Comparison of ENCODE assay signal across 8 cellular contexts in genomic region chr9:106862946-106863740, GRCh38. TPM values are rescaled to one million over a fixed set of nuclear protein-coding genes. Genes with fewer than 3 reads are reported as not detected.
DNase-seq lines count a peak whose midpoint lies in the region; ATAC-seq, FAIRE-seq and TF ChIP-seq lines count a peak whose summit lies in the region.

TSS of gene ZNF462 (plus strand) at chr9:106863166. CDS start at chr9:106923384, 60,218 bp downstream.

- 0 to 1% methylated on average over 15 to 21 of the region's 29 CpGs for WGBS in mesodermal cell (ENCODE audit: insufficient coverage in 2 of 2), 2 experiments
- WGBS in tibial nerve, 2 donors = 0 to 1% methylated on average over 29 of the region's 29 CpGs

- no peaks in the 10 kb centered on the region for H3K36me3 ChIP-seq in endothelial cell of umbilical vein (ENCODE audit: control insufficient read depth in 2 of 2, extremely low read depth in 1 of 2, insufficient read depth in 2 of 2, low read length in 2 of 2)
- peaks cover 3% of the 10 kb centered on the region for H3K36me3 ChIP-seq in mesodermal cell (ENCODE audit: control insufficient read depth, insufficient read depth, low read length)
- no peaks in the 10 kb centered on the region for H3K36me3 ChIP-seq in tibial nerve

- peaks cover 17% of the 10 kb centered on the region for H3K4me1 ChIP-seq in endothelial cell of umbilical vein (ENCODE audit: control insufficient read depth, extremely low read depth, insufficient read depth, low read length)
- H3K4me1 ChIP-seq in mesodermal cell (ENCODE audit: control insufficient read depth, insufficient read depth, low read length, poor library complexity, severe bottlenecking) = peaks cover 9% of the 10 kb centered on the region
- H3K4me1 ChIP-seq in tibial nerve = peaks cover 0 to 39% (median 15%) of the 10 kb centered on the region in 4 donors

- no peak for DNase-seq in CD4-positive, alpha-beta T cell
- DNase-seq in HTR-8/SVneo (ENCODE audit: insufficient read length, low spot score) = peak; percentile 33
- DNase-seq in SKM-1 (lab: John Stamatoyannopoulos, UW; ENCODE audit: unreplicated experiment) = peak; percentile 24
- peak; percentile 66 for DNase-seq in endothelial cell of umbilical vein (ENCODE audit: low read depth, low spot score)
- DNase-seq in tibial nerve (ENCODE audit: low spot score in 2 of 2) = peak; percentile 27 to 55
- DNase-seq in DMS114 treated with DMSO at 0.1 percent for 48 hours (lab: John Stamatoyannopoulos, UW; ENCODE audit: unreplicated experiment) = no peak

- POLR2A ChIA-PET in CD4-positive, alpha-beta T cell (lab: Charles Lee) = no interaction called here
- POLR2A ChIA-PET in endothelial cell of umbilical vein (lab: Charles Lee) = interaction anchor here (0.6 to 1.2 kb wide), 2 partner anchors 10 to 16 kb away, joined by 4 to 6 read pairs; no protein-coding TSS in a partner anchor

- H3K9me3 Mint-ChIP-seq in CD4-positive, alpha-beta T cell = no peaks in the 10 kb centered on the region

- no peak within 1 kb of the TSS for H3K27ac Mint-ChIP-seq in CD4-positive, alpha-beta T cell

- TF ChIP-seq POLR2A in endothelial cell of umbilical vein (IDR thresholded peaks at IDR 0.05; ENCODE audit: low read depth, low read length) = peak; percentile 74
- peak; percentile 16 to 21 for TF ChIP-seq POLR2A in tibial nerve (IDR thresholded peaks at IDR 0.05)

- peaks cover 30% of the 10 kb centered on the region for H3K4me1 Mint-ChIP-seq in CD4-positive, alpha-beta T cell (ENCODE audit: low read depth)

- H3K79me2 ChIP-seq in endothelial cell of umbilical vein (ENCODE audit: control insufficient read depth, insufficient read depth, low read length) = no peaks in the 10 kb centered on the region

- no peak within 1 kb of the TSS for H3K27ac ChIP-seq in CD4-positive, alpha-beta T cell (ENCODE audit: low read depth, low read length)
- H3K27ac ChIP-seq in endothelial cell of umbilical vein (ENCODE audit: insufficient read depth, low read depth, low read length) (peak within 1 kb of the TSS; percentile 54), mesodermal cell (ENCODE audit: low read depth, low read length, severe bottlenecking) (peak within 1 kb of the TSS; percentile 89), tibial nerve (peak within 1 kb of the TSS; percentile 70 to 93 (median 84))

- FAIRE-seq in HTR-8/SVneo (lab: Jason Lieb, UNC) = peak; percentile 89
- peak; percentile 55 for FAIRE-seq in endothelial cell of umbilical vein (lab: Jason Lieb, UNC)

- H3K9me1 ChIP-seq in endothelial cell of umbilical vein (replicated peaks; ENCODE audit: control insufficient read depth, extremely low read depth, insufficient read depth, low read length) = no peaks in the 10 kb centered on the region

- peak within 1 kb of the TSS; percentile 98 for H2AFZ ChIP-seq in endothelial cell of umbilical vein (ENCODE audit: low read depth, low read length)

- BruUV-seq in endothelial cell of umbilical vein (replicated peaks; lab: Mats Ljungman, UMichigan) = no TSS peak

- no peak for ATAC-seq in CD4-positive, alpha-beta T cell (ENCODE audit: poor library complexity)
- no peak for ATAC-seq in HG03460 (IDR thresholded peaks at IDR 0.05; ENCODE audit: unreplicated experiment)

- intact Hi-C loops in CD4-positive, alpha-beta T cell (cut with DNase I, micrococcal nuclease) = no loop called here
- intact Hi-C loops in endothelial cell of umbilical vein (cut with micrococcal nuclease) = loop anchor here (1.0 to 5.0 kb wide), 7 partner anchors 99 to 1021 kb away; partner anchors contain the start of gene RAD23B

- H3K4me3 ChIP-seq in endothelial cell of umbilical vein (replicated peaks in 1 of 3; ENCODE audit: insufficient read depth in 1 of 3, low read depth in 1 of 3, low read length in 3 of 3) (peak within 1 kb of the TSS; percentile 69 to 97 (median 97)), mesodermal cell (ENCODE audit: extremely low read depth, insufficient read depth, low read length, poor library complexity, severe bottlenecking) (peak within 1 kb of the TSS; percentile 75), tibial nerve (peak within 1 kb of the TSS; percentile 57 to 86 (median 69))

- peak within 1 kb of the TSS; percentile 83 for H3K4me3 Mint-ChIP-seq in CD4-positive, alpha-beta T cell

- peaks cover 80% of the 10 kb centered on the region for H3K27me3 Mint-ChIP-seq in CD4-positive, alpha-beta T cell

- no peak for TF ChIP-seq CTCF in CD4-positive, alpha-beta T cell (IDR thresholded peaks at IDR 0.05)
- no peak for TF ChIP-seq CTCF in endothelial cell of umbilical vein (IDR thresholded peaks at IDR 0.05; ENCODE audit: extremely low read depth in 1 of 2, insufficient read depth in 1 of 2, low read depth in 1 of 2, low read length in 2 of 2)
- peak in 4 of 5 experiments; percentile 61 to 100 (median 96) for TF ChIP-seq CTCF in tibial nerve (IDR thresholded peaks at IDR 0.05)

- H3K36me3 Mint-ChIP-seq in CD4-positive, alpha-beta T cell (ENCODE audit: low read depth) = no peaks in the 10 kb centered on the region

- peak within 1 kb of the TSS; percentile 83 for H3K9ac ChIP-seq in endothelial cell of umbilical vein (replicated peaks; ENCODE audit: extremely low read depth, insufficient read depth, low read length)

- peak in 1 of 2 donors; percentile 33 for TF ChIP-seq EP300 in tibial nerve (IDR thresholded peaks at IDR 0.05)

- H3K4me2 ChIP-seq in endothelial cell of umbilical vein (ENCODE audit: insufficient read depth, low read length) = peak within 1 kb of the TSS; percentile 98

- dilution Hi-C loops in endothelial cell of umbilical vein (cut with MboI; ENCODE audit: extremely low pct_ligation_motif_present, low sequenced_read_pairs) = no loop called here

- H4K20me1 ChIP-seq in endothelial cell of umbilical vein (replicated peaks; ENCODE audit: control insufficient read depth, extremely low read depth, insufficient read depth, low read length) = no peaks in the 10 kb centered on the region

- H3K9me3 ChIP-seq in CD4-positive, alpha-beta T cell (ENCODE audit: control insufficient read depth, low read length) = no peaks in the 10 kb centered on the region
- H3K9me3 ChIP-seq in endothelial cell of umbilical vein (replicated peaks; ENCODE audit: control insufficient read depth, insufficient read depth, low read length) = no peaks in the 10 kb centered on the region
- H3K9me3 ChIP-seq in mesodermal cell (ENCODE audit: control insufficient read depth, low read length) = no peaks in the 10 kb centered on the region
- no peaks in the 10 kb centered on the region for H3K9me3 ChIP-seq in tibial nerve

- CTCF ChIA-PET in CD4-positive, alpha-beta T cell (lab: Charles Lee) = no interaction called here
- CTCF ChIA-PET in endothelial cell of umbilical vein (lab: Charles Lee) = interaction anchor here (1.1 to 1.4 kb wide), 4 partner anchors 9 to 89 kb away, joined by 3 to 5 read pairs (median 4); no protein-coding TSS in a partner anchor

- H3K27me3 ChIP-seq in CD4-positive, alpha-beta T cell (ENCODE audit: control insufficient read depth, insufficient read depth, low read length) = peaks cover 72% of the 10 kb centered on the region
- no peaks in the 10 kb centered on the region for H3K27me3 ChIP-seq in endothelial cell of umbilical vein (ENCODE audit: control insufficient read depth in 2 of 2, insufficient read depth in 2 of 2, low read length in 2 of 2)
- peaks cover 0 to 4% of the 10 kb centered on the region in 2 donors for H3K27me3 ChIP-seq in tibial nerve

TF ChIP-seq in endothelial cell of umbilical vein, 7 proteins besides CTCF, POLR2A, EP300 and RAD21:
- no peak for TF ChIP-seq GATA2 (IDR thresholded peaks at IDR 0.05; ENCODE audit: insufficient read depth, insufficient read length, low read depth, low read length)
- no peak for TF ChIP-seq MYC (IDR thresholded peaks at IDR 0.05; ENCODE audit: low read depth, low read length)
- TF ChIP-seq JUN (IDR thresholded peaks at IDR 0.05; ENCODE audit: borderline replicate concordance, insufficient read depth, insufficient read length, low read depth) = no peak
- TF ChIP-seq POLR2AphosphoS5 (IDR thresholded peaks at IDR 0.05; ENCODE audit: insufficient read depth, low read depth, low read length) = peak; percentile 3
- TF ChIP-seq FOS (IDR thresholded peaks at IDR 0.05; ENCODE audit: borderline replicate concordance, insufficient read depth, low read length) = no peak
- TF ChIP-seq, protein P1, sequence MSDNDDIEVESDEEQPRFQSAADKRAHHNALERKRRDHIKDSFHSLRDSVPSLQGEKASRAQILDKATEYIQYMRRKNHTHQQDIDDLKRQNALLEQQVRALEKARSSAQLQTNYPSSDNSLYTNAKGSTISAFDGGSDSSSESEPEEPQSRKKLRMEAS (IDR thresholded peaks at IDR 0.05; ENCODE audit: insufficient read depth, insufficient read length) = no peak
- TF ChIP-seq EZH2 (IDR thresholded peaks at IDR 0.05; ENCODE audit: borderline replicate concordance, low read depth, low read length, severe bottlenecking) = no peak

RNA-seq across cellular contexts. Expression of gene ZNF462, which starts in this region (rescaled TPM):
- 1 to 10 TPM; 1.1 to 1.3 TPM for total RNA-seq in CD4-positive, alpha-beta T cell
- 24.7 and 27.0 TPM in 2 replicates for total RNA-seq in endothelial cell of umbilical vein
- 6.2 and 6.3 TPM in 2 replicates for polyA plus RNA-seq in endothelial cell of umbilical vein
- polyA plus RNA-seq in endothelial cell of umbilical vein (2011; cell fraction: cytosol; rRNA removed) = 7.3 and 8.1 TPM in 2 replicates
- 21.7 and 25.0 TPM in 2 replicates for polyA plus RNA-seq in endothelial cell of umbilical vein (2011; cell fraction: nucleus; rRNA removed)
- 5.5 and 6.6 TPM in 2 replicates for polyA plus RNA-seq in endothelial cell of umbilical vein (2012)
- 38.8 and 52.1 TPM in 2 replicates for polyA minus RNA-seq in endothelial cell of umbilical vein
- 2.4 TPM for polyA minus RNA-seq in endothelial cell of umbilical vein (2011; cell fraction: cytosol; rRNA and poly(A)+ RNA removed)
- 55.4 and 63.8 TPM in 2 replicates for polyA minus RNA-seq in endothelial cell of umbilical vein (2011; cell fraction: nucleus; rRNA and poly(A)+ RNA removed)
- 24.0 TPM for polyA plus RNA-seq in mesodermal cell (2013, experiment 1 of 2)
- polyA plus RNA-seq in mesodermal cell (2013, experiment 2 of 2) = 22.5 TPM
- 10 to 100 TPM; 18.6 to 37.1 (median 27.3) TPM for total RNA-seq in tibial nerve

Comparison
In these comparisons a context has a peak if more than half of its experiments do, and no peak if none do; other contexts are left out.
1. RNA of gene ZNF462 (total RNA-seq): 18.6 to 37.1 TPM in tibial nerve and 24.7 to 27.0 TPM in endothelial cell of umbilical vein; 1.1 to 1.3 TPM in CD4-positive, alpha-beta T cell; every median in the first group is over 4 times any median in the second.
2. DNase-seq: peak in HTR-8/SVneo (single experiment), SKM-1 (single experiment), endothelial cell of umbilical vein (single experiment) and tibial nerve (2 of 2); none in CD4-positive, alpha-beta T cell (0 of 10) and DMS114 treated with DMSO at 0.1 percent for 48 hours (single experiment).
3. CTCF ChIP-seq: peak in tibial nerve (4 of 5); none in CD4-positive, alpha-beta T cell (single experiment) and endothelial cell of umbilical vein (0 of 2).
4. Peak in every context shown above with its lines, with median percentiles within 50 percentile points of each other: H3K4me3 ChIP-seq.